8 cellular contexts compared by ENCODE assay signal in the genomic region with DNA sequence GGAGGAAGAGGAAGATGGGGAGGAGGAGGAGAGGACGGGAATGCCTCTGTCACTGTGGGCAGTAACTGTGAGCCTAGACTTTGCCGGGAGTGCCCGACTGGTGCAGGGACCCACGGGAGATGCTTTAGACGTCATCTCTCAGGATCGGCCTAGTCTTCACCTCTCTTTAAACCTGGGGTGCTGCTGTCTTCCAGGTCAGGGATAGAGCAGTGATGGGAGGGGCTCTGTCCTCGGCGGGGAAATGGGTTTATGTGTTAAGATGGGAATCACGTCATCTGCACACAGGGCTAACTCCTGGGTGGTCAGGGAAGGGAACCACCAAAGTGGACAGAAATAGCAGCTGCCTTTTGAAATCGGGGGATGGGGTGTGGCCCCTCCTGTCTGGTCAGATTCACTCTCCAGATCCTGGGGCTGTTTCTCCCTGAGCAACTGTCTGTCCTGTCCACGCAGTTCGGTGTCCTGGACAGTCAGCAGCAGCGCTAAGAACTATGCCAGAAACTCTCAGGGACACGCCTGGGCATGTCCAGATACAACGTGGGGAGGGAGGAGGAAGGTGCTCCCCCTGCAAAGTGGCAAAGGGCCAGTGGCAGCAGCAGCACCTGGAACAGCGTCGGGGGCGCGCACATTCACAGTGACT. TPM values are rescaled to one million over a fixed set of nuclear protein-coding genes. Genes with fewer than 3 reads are reported as not detected.
DNase-seq lines count a peak whose midpoint lies in the region; ATAC-seq, FAIRE-seq and TF ChIP-seq lines count a peak whose summit lies in the region.

No MANE protein-coding gene starts in this region.

- H3K27ac ChIP-seq in K562 (ENCODE audit: extremely low read depth, low read depth, low read length): no peak overlapping the region
- H3K27ac ChIP-seq in tibial nerve: peak overlapping the region; percentile 74 to 88 (median 81)

- H3K4me3 ChIP-seq in MG63: no peak overlapping the region
- H3K4me3 ChIP-seq in K562: no peak overlapping the region
- H3K4me3 ChIP-seq in tibial nerve: peak overlapping the region in 1 of 4 donors; percentile 44

- H2AFZ ChIP-seq in K562 (ENCODE audit: low read depth, low read length): no peak overlapping the region

- H3K9me3 ChIP-seq in MG63 (no peaks in the 10 kb centered on the region), K562 (replicated peaks; ENCODE audit: control insufficient read depth, insufficient read depth, low read depth, low read length) (no peaks in the 10 kb centered on the region), tibial nerve (no peaks in the 10 kb centered on the region)

- H3K36me3 ChIP-seq in MG63 (peaks cover 58% of the 10 kb centered on the region), K562 (ENCODE audit: control insufficient read depth, insufficient read depth, low read length) (no peaks in the 10 kb centered on the region), tibial nerve (peaks cover 0 to 36% (median 0%) of the 10 kb centered on the region in 3 donors)

- POLR2A ChIA-PET in K562 (lab: Yijun Ruan, JAX): no interaction called here

- TF ChIP-seq CTCF in K562 (IDR thresholded peaks at IDR 0.05 in 2 of 3, conservative IDR thresholded peaks at IDR 0.05 in 1 of 3; ENCODE audit: insufficient read depth in 2 of 3, low read depth in 1 of 3, low read length in 3 of 3) (no peak), tibial nerve (IDR thresholded peaks at IDR 0.05) (no peak)

- no peak for TF ChIP-seq RAD21 in K562 (CRISPR knock-in tag; conservative IDR thresholded peaks at IDR 0.05 in 1 of 2, IDR thresholded peaks at IDR 0.05 in 1 of 2)

- intact Hi-C loops in K562 (cut with micrococcal nuclease): no loop called here

- DNase-seq in DMS53 treated with DMSO at 0.1 percent for 48 hours (lab: John Stamatoyannopoulos, UW; ENCODE audit: unreplicated experiment) (peak; percentile 0), MG63 (peak; percentile 74), K562 (ENCODE audit: extremely low read depth in 1 of 4, low spot score in 3 of 4) (no peak), left lobe of liver (ENCODE audit: low spot score) (peak; percentile 65), tibial nerve (ENCODE audit: low spot score in 2 of 2) (peak; percentile 68 to 75), NCI-H2227 (lab: John Stamatoyannopoulos, UW; ENCODE audit: unreplicated experiment) (no peak)

- H3K4me1 ChIP-seq in K562 (replicated peaks in 1 of 2; ENCODE audit: control insufficient read depth in 2 of 2, insufficient read depth in 2 of 2, low read length in 2 of 2): peaks cover 0 to 19% of the 10 kb centered on the region in 2 experiments; a peak in 2 of 5 replicates
- peaks cover 7 to 64% (median 44%) of the 10 kb centered on the region in 4 donors for H3K4me1 ChIP-seq in tibial nerve

- peak; percentile 41 for ATAC-seq in K562
- ATAC-seq in left lobe of liver: peak; percentile 41
- ATAC-seq in GM19467 (IDR thresholded peaks at IDR 0.05; ENCODE audit: unreplicated experiment): no peak
- ATAC-seq in GM19351 (IDR thresholded peaks at IDR 0.05; ENCODE audit: unreplicated experiment): no peak

- H3K4me2 ChIP-seq in K562 (ENCODE audit: insufficient read depth, low read length): no peak overlapping the region

- WGBS in K562 (ENCODE audit: insufficient coverage, low coverage, missing lambda C conversion rate): 21% methylated on average over 5 of the region's 19 CpGs
- WGBS in tibial nerve, 2 donors: 34 to 41% methylated on average over 19 of the region's 19 CpGs

- TF ChIP-seq POLR2A in K562 (conservative IDR thresholded peaks at IDR 0.05) (no peak), tibial nerve (IDR thresholded peaks at IDR 0.05) (no peak)

- CTCF ChIA-PET in K562 (lab: Yijun Ruan, JAX; ENCODE audit: low intra/inter-chr PET ratio): no interaction called here

- no peak for FAIRE-seq in K562 (lab: Jason Lieb, UNC)

- H3K79me2 ChIP-seq in K562 (ENCODE audit: control insufficient read depth, insufficient read depth, low read length): no peaks in the 10 kb centered on the region

- no peaks in the 10 kb centered on the region for H3K9me1 ChIP-seq in K562 (ENCODE audit: control insufficient read depth, insufficient read depth, low read length)

- no peak overlapping the region; a peak in 1 of 4 replicates for H3K9ac ChIP-seq in K562 (ENCODE audit: insufficient read depth in 1 of 2, low read depth in 2 of 2, low read length in 2 of 2)

- H4K20me1 ChIP-seq in K562 (replicated peaks; ENCODE audit: control insufficient read depth, insufficient read depth, low read length): no peaks in the 10 kb centered on the region

- no TSS peak for BruUV-seq in K562 (replicated peaks; lab: Mats Ljungman, UMichigan)

- no peaks in the 10 kb centered on the region for H3K27me3 ChIP-seq in MG63
- no peaks in the 10 kb centered on the region for H3K27me3 ChIP-seq in K562 (ENCODE audit: control insufficient read depth in 2 of 2, insufficient read depth in 2 of 2, low read length in 2 of 2)
- no peaks in the 10 kb centered on the region for H3K27me3 ChIP-seq in tibial nerve

- in situ Hi-C loops in K562 (cut with MboI): no loop called here

- no peak for TF ChIP-seq EP300 in K562 (IDR thresholded peaks at IDR 0.05; ENCODE audit: low read length)
- TF ChIP-seq EP300 in tibial nerve (IDR thresholded peaks at IDR 0.05): peak in 1 of 2 donors; percentile 69

TF ChIP-seq in K562, 482 proteins besides CTCF, POLR2A, EP300 and RAD21:
- TF ChIP-seq, protein P1, sequence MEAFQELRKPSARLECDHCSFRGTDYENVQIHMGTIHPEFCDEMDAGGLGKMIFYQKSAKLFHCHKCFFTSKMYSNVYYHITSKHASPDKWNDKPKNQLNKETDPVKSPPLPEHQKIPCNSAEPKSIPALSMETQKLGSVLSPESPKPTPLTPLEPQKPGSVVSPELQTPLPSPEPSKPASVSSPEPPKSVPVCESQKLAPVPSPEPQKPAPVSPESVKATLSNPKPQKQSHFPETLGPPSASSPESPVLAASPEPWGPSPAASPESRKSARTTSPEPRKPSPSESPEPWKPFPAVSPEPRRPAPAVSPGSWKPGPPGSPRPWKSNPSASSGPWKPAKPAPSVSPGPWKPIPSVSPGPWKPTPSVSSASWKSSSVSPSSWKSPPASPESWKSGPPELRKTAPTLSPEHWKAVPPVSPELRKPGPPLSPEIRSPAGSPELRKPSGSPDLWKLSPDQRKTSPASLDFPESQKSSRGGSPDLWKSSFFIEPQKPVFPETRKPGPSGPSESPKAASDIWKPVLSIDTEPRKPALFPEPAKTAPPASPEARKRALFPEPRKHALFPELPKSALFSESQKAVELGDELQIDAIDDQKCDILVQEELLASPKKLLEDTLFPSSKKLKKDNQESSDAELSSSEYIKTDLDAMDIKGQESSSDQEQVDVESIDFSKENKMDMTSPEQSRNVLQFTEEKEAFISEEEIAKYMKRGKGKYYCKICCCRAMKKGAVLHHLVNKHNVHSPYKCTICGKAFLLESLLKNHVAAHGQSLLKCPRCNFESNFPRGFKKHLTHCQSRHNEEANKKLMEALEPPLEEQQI (IDR thresholded peaks at IDR 0.05): no peak
- TF ChIP-seq HDGF (IDR thresholded peaks at IDR 0.05) (no peak), ZNF263 (CRISPR knock-in tag; IDR thresholded peaks at IDR 0.05; ENCODE audit: borderline replicate concordance) (peak; percentile 94), RBBP5 (IDR thresholded peaks at IDR 0.05; ENCODE audit: borderline replicate concordance, insufficient read depth, low read length, poor library complexity, severe bottlenecking) (peak; percentile 43), TBP (optimal IDR thresholded peaks at IDR 0.05; ENCODE audit: low read depth, low read length) (no peak)

RNA-seq across cellular contexts. Expression of gene GAS6, which starts 26.8 kb away (rescaled TPM):
- total RNA-seq in MG63 (2014; rRNA removed; shearing (Covaris generic); ENCODE audit: low replicate concordance): 332 and 394 TPM in 2 replicates
- total RNA-seq in K562 (2011; cell fraction: chromatin; rRNA removed; ENCODE audit: low replicate concordance): 18.0 and 37.2 TPM in 2 replicates
- total RNA-seq in K562 (2011; cell fraction: nucleolus; rRNA removed): 25.2 and 27.5 TPM in 2 replicates
- total RNA-seq in K562 (2011; cell fraction: nucleoplasm; rRNA removed): 19.7 and 20.2 TPM in 2 replicates
- total RNA-seq in K562 (2014; rRNA removed) (8.4 and 8.8 TPM in 2 replicates), K562 (2014; rRNA removed; fragmentation: Illumina TruSeq; extraction: Trizol) (0.99 and 1.7 TPM in 2 replicates), K562 (2015; rRNA removed; fragmentation: Illumina TruSeq; extraction: Trizol) (4.2 and 4.6 TPM in 2 replicates), K562 (2021) (9.6 and 9.7 TPM in 2 replicates), left lobe of liver (36.5 TPM), tibial nerve (100 to 1,000 TPM; 317 to 697 (median 547) TPM)
- polyA plus RNA-seq in K562 (2011; rRNA removed) (4.9 and 8.8 TPM in 2 replicates), K562 (2014; fragmentation: Illumina TruSeq; extraction: Trizol) (4.4 and 6.1 TPM in 2 replicates), K562 (2014; fragmentation: Nextera tagmentation; extraction: Ambion mirVana) (under 1 TPM in 1 of 2 experiments, not detected in 1; 0.14 TPM), K562 (2014; rRNA removed) (9.7 and 10.9 TPM in 2 replicates)
- 9.4 and 10.6 TPM in 2 replicates for polyA plus RNA-seq in K562 (2011; cell fraction: cytosol; rRNA removed)
- polyA plus RNA-seq in K562 (2011; cell fraction: nucleus; rRNA removed): 24.5 and 26.4 TPM in 2 replicates
- 10.4 and 26.9 TPM in 2 replicates for polyA plus RNA-seq in K562 (2012)
- polyA minus RNA-seq in K562 (2011; rRNA and poly(A)+ RNA removed): 2.0 and 2.2 TPM in 2 replicates
- 2.3 and 4.6 TPM in 2 replicates for polyA minus RNA-seq in K562 (2011; cell fraction: cytosol; rRNA and poly(A)+ RNA removed)
- polyA minus RNA-seq in K562 (2011; cell fraction: nucleus; rRNA and poly(A)+ RNA removed): 2.8 and 4.3 TPM in 2 replicates

Comparison
In these comparisons a context has a peak if more than half of its experiments do, and no peak if none do; other contexts are left out.
1. DNase-seq: peak in DMS53 treated with DMSO at 0.1 percent for 48 hours (single experiment), MG63 (single experiment), left lobe of liver (single experiment) and tibial nerve (2 of 2); none in K562 (0 of 4) and NCI-H2227 (single experiment).
2. ATAC-seq: peak in K562 (single experiment) and left lobe of liver (single experiment); none in GM19467 (single experiment) and GM19351 (single experiment).